1 cellular context compared by ENCODE assay signal in the genomic region with DNA sequence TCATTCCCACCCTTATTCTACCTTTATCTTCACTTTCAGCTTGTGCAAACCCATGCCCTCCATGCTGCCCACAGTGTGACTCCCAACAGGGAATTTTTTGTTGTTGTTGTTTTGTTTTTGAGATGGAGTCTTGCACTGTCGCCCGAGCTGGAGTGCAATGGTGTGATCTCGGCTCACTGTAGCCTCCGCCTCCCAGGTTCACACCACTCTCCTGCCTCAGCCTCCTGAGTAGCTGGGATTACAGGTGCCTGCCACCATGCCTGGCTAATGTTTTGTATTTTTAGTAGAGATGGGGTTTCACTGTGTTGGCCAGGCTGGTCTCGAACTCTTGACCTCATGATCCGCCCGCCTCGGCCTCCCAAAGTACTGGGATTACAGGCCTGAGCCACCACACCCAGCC. TPM values are rescaled to one million over a fixed set of nuclear protein-coding genes. Genes with fewer than 3 reads are reported as not detected.
"Had no signal": no experiment of that assay in that cellular context is flagged by ENCODE, and none has a peak within 500 bp of the region (broad histone marks: within the 10 kb centered on the region; RNA-seq: fewer than 3 reads in every experiment).

No MANE protein-coding gene starts in this region.

RNA-seq across cellular contexts. Expression of a gene that starts 13.9 kb away (rescaled TPM):
- total RNA-seq: NCI-H460 had no signal
